ENCODE assay signal across 16 cellular contexts in genomic region chr7:33143996-33144718, GRCh38. TPM values are rescaled to one million over a fixed set of nuclear protein-coding genes. Genes with fewer than 3 reads are reported as not detected.
DNase-seq lines count a peak whose midpoint lies in the region; ATAC-seq and TF ChIP-seq lines count a peak whose summit lies in the region.
"Had no signal": no experiment of that assay in that cellular context is flagged by ENCODE, and none has a peak within 500 bp of the region (broad histone marks: within the 10 kb centered on the region; RNA-seq: fewer than 3 reads in every experiment).

No MANE protein-coding gene starts in this region.

- no peaks in the 10 kb centered on the region for H3K9me2 ChIP-seq in MM.1S (replicated peaks; ENCODE audit: insufficient read depth, low read length)

- H3K79me2 ChIP-seq in MM.1S (ENCODE audit: low read length): no peaks in the 10 kb centered on the region

- intact Hi-C loops in left ventricle myocardium superior (cut with micrococcal nuclease): no loop called here
- intact Hi-C loops in Right ventricle myocardium inferior (cut with DNase I): no loop called here

- no peaks in the 10 kb centered on the region for H3K27me3 ChIP-seq in MM.1S (replicated peaks; ENCODE audit: insufficient read depth, low read length)
- H3K27me3 ChIP-seq in foreskin keratinocyte: no peaks in the 10 kb centered on the region
- H3K27me3 ChIP-seq: ascending aorta, gastroesophageal sphincter, ovary had no signal

- peaks cover 7% of the 10 kb centered on the region; the same call in 1 of the 2 replicates for H3K4me1 ChIP-seq in MM.1S (ENCODE audit: low read length)
- no peaks in the 10 kb centered on the region for H3K4me1 ChIP-seq in foreskin keratinocyte
- H3K4me1 ChIP-seq: ascending aorta had no signal

- peak; percentile 65 for ATAC-seq in GM18909 (IDR thresholded peaks at IDR 0.05; ENCODE audit: poor library complexity, unreplicated experiment)
- ATAC-seq in foreskin keratinocyte: no peak
- ATAC-seq in left ventricle myocardium superior: no peak
- ATAC-seq in Right ventricle myocardium inferior: no peak
- no peak for ATAC-seq in GM19324 (IDR thresholded peaks at IDR 0.05; ENCODE audit: low FRiP score, unreplicated experiment)
- ATAC-seq: activated T-cell treated with anti-CD3 and anti-CD28 coated beads, Interleukin-2, amount 50 U/mL, for 72 hours; gastroesophageal sphincter had no signal

- H3F3A ChIP-seq in MM.1S (ENCODE audit: insufficient read depth, low read length): no peaks in the 10 kb centered on the region

- DNase-seq in A172 (ENCODE audit: low spot score) (peak; percentile 67), MM.1S (peak; percentile 70), foreskin keratinocyte (peak; percentile 20 to 40), left ventricle myocardium superior (no peak), NCI-H2196 (lab: John Stamatoyannopoulos, UW; ENCODE audit: unreplicated experiment) (no peak), Right ventricle myocardium inferior (ENCODE audit: missing footprints) (no peak)
- DNase-seq: activated CD4-positive, alpha-beta T cell treated with anti-CD3 and anti-CD28 coated beads, Interleukin-2, amount 10 ng/mL, durations not matched to agents 7 days and 5 days; activated T-cell treated with anti-CD3 and anti-CD28 coated beads, Interleukin-2, amount 50 U/mL, for 72 hours; COR-L47; effector memory CD4-positive, alpha-beta T cell; NCI-H2029; ovary had no signal

- peak overlapping the region; percentile 70 for H3K4me2 ChIP-seq in MM.1S (ENCODE audit: low read depth, low read length)

- H4K20me1 ChIP-seq in MM.1S (ENCODE audit: insufficient read depth, low read length): no peaks in the 10 kb centered on the region

- peak overlapping the region; percentile 30 for H3K4me3 ChIP-seq in MM.1S (ENCODE audit: low read length)
- H3K4me3 ChIP-seq: ascending aorta, gastroesophageal sphincter, ovary had no signal

- no peak overlapping the region for H3K9ac ChIP-seq in MM.1S (ENCODE audit: low read length)

- TF ChIP-seq CTCF in MM.1S (IDR thresholded peaks at IDR 0.05; ENCODE audit: low read length) (no peak), foreskin keratinocyte (conservative IDR thresholded peaks at IDR 0.05) (no peak)

- H3K27ac ChIP-seq in MM.1S (ENCODE audit: low read length): peak overlapping the region; percentile 31; the same call in 1 of the 2 replicates
- no peak overlapping the region for H3K27ac ChIP-seq in foreskin keratinocyte
- H3K27ac ChIP-seq: ascending aorta, gastroesophageal sphincter, ovary had no signal

- H3K36me3 ChIP-seq in MM.1S (replicated peaks; ENCODE audit: insufficient read depth, low read length): no peaks in the 10 kb centered on the region
- H3K36me3 ChIP-seq: ascending aorta, gastroesophageal sphincter, ovary had no signal

- H2AFZ ChIP-seq in MM.1S (ENCODE audit: low read length): peak overlapping the region; percentile 27

- no peaks in the 10 kb centered on the region for H3K9me3 ChIP-seq in MM.1S (replicated peaks; ENCODE audit: insufficient read depth, low read length)
- H3K9me3 ChIP-seq: ascending aorta, gastroesophageal sphincter, ovary had no signal

RNA-seq across cellular contexts. Expression of gene BBS9, which starts 14.8 kb away (rescaled TPM):
- total RNA-seq in A172 (2014; rRNA removed; shearing (Covaris generic)): 12.2 and 18.7 TPM in 2 replicates
- total RNA-seq in foreskin keratinocyte (6.2 and 8.9 TPM in 2 replicates), left ventricle myocardium superior (9.6 TPM), Right ventricle myocardium inferior (10.2 TPM)
- polyA plus RNA-seq in foreskin keratinocyte: 3.4 and 4.0 TPM in 2 replicates

RNA-seq across cellular contexts. Expression of gene RP9, which starts 35.0 kb away (rescaled TPM):
- 25.9 and 40.4 TPM in 2 replicates for total RNA-seq in A172 (2014; rRNA removed; shearing (Covaris generic))
- total RNA-seq in foreskin keratinocyte: 19.1 and 20.9 TPM in 2 replicates
- 27.2 and 28.1 TPM in 2 replicates for polyA plus RNA-seq in foreskin keratinocyte
- total RNA-seq in left ventricle myocardium superior: 23.3 TPM
- 20.0 TPM for total RNA-seq in Right ventricle myocardium inferior

Comparison
In these comparisons a context has a peak if more than half of its experiments do, and no peak if none do; other contexts are left out.
1. DNase-seq: peak in A172 (single experiment), MM.1S (single experiment) and foreskin keratinocyte (2 of 2); none in left ventricle myocardium superior (single experiment), NCI-H2196 (single experiment) and Right ventricle myocardium inferior (single experiment).